Comparison of ENCODE assay signal across 1 cellular context in genomic region chr19:40528533-40529092, GRCh38.
TF ChIP-seq lines count a peak whose summit lies in the region.

No MANE protein-coding gene starts in this region.

TF ChIP-seq in GM12878, 131 proteins besides CTCF, POLR2A, EP300 and RAD21:
- no peak for TF ChIP-seq MTA2 (IDR thresholded peaks at IDR 0.05; ENCODE audit: low read depth)
- TF ChIP-seq CBX5 (IDR thresholded peaks at IDR 0.05; ENCODE audit: low read depth), result no peak
- no peak for TF ChIP-seq IKZF1 (conservative IDR thresholded peaks at IDR 0.05)
- no peak for TF ChIP-seq ZBTB11 (CRISPR knock-in tag; IDR thresholded peaks at IDR 0.05)
- no peak for TF ChIP-seq PAX8 (IDR thresholded peaks at IDR 0.05)
